ENCODE assay signal across 1 cellular context in genomic region chr10:35643151-35643975, GRCh38.
TF ChIP-seq lines count a peak whose summit lies in the region.

No MANE protein-coding gene starts in this region.

TF ChIP-seq in H1, 55 proteins besides CTCF, POLR2A, EP300 and RAD21:
- peak; percentile 90 for TF ChIP-seq ASH2L (IDR thresholded peaks at IDR 0.05; ENCODE audit: low read length)
- TF ChIP-seq NANOG (IDR thresholded peaks at IDR 0.05; ENCODE audit: insufficient read depth, low read depth, low read length, poor library complexity, severe bottlenecking) = peak; percentile 61
- TF ChIP-seq ATF3 (IDR thresholded peaks at IDR 0.05; ENCODE audit: insufficient read depth, low read depth, low read length) = no peak
- TF ChIP-seq HDAC2 (IDR thresholded peaks at IDR 0.05; ENCODE audit: borderline replicate concordance in 1 of 2, low read depth in 2 of 2, low read length in 2 of 2) = no peak
- TF ChIP-seq SIN3A (conservative IDR thresholded peaks at IDR 0.05 in 1 of 2, IDR thresholded peaks at IDR 0.05 in 1 of 2; ENCODE audit: low read depth in 1 of 2, low read length in 2 of 2) = peak in 1 of 2 experiments; percentile 70; a peak in 1 of 4 replicates
- TF ChIP-seq PHF8 (conservative IDR thresholded peaks at IDR 0.05; ENCODE audit: low read depth, low read length) = peak; percentile 6; the same call in 1 of the 2 replicates
- TF ChIP-seq MAFK (IDR thresholded peaks at IDR 0.05; ENCODE audit: low read depth, low read length) = peak; percentile 41; the same call in 1 of the 2 replicates
- TF ChIP-seq KDM5A (IDR thresholded peaks at IDR 0.05; ENCODE audit: low read length) = no peak
- TF ChIP-seq MAX (IDR thresholded peaks at IDR 0.05) = peak; percentile 56
- peak; percentile 64 for TF ChIP-seq EGR1 (IDR thresholded peaks at IDR 0.05; ENCODE audit: borderline replicate concordance, low read depth, low read length)
- peak; percentile 9 for TF ChIP-seq KDM4A (IDR thresholded peaks at IDR 0.05; ENCODE audit: low read depth, low read length, severe bottlenecking)
- TF ChIP-seq RBBP5 (IDR thresholded peaks at IDR 0.05; ENCODE audit: borderline replicate concordance, low read depth, low read length) = peak; percentile 61; the same call in 1 of the 2 replicates
- TF ChIP-seq CTBP2 (IDR thresholded peaks at IDR 0.05; ENCODE audit: borderline replicate concordance, insufficient read depth, insufficient read length, low read length) = peak; percentile 96
- peak; percentile 71 for TF ChIP-seq CHD2 (IDR thresholded peaks at IDR 0.05; ENCODE audit: low read length)
- 0 out of 2 replicates have a peak, but pooled peaks have one; percentile 58 for TF ChIP-seq SP1 (IDR thresholded peaks at IDR 0.05; ENCODE audit: low read depth, low read length)
- TF ChIP-seq CBX5 (IDR thresholded peaks at IDR 0.05; ENCODE audit: low read depth, low read length) = no peak
- TF ChIP-seq CHD7 (IDR thresholded peaks at IDR 0.05; ENCODE audit: insufficient replicate concordance, low read length) = no peak
